1 cellular context compared by ENCODE assay signal in the genomic region with DNA sequence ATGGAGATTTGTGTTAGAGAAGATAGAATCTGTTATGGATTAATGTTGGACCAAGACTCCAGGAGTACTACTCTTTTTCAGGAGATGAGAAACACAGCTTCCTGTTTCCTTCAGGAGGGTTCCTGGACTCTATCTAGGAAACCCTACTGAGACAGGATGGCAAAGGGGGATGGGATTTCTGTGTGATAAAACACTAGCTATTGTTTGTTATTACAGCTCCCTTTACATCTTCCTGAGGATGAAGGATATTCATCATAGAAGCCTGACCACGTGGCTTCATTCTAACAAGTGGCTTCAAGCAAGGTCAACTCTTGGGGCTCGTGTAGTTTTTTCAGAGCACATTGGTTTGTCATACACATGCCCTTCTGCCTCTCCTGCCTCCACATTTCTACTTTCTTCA.
TF ChIP-seq lines count a peak whose summit lies in the region.

No MANE protein-coding gene starts in this region.

TF ChIP-seq in IMR-90, 13 proteins besides CTCF, POLR2A, EP300 and RAD21:
- no peak for TF ChIP-seq CEBPB (IDR thresholded peaks at IDR 0.05; ENCODE audit: low read depth, low read length)
- no peak for TF ChIP-seq SMC3 (IDR thresholded peaks at IDR 0.05; ENCODE audit: low read depth, low read length)
- no peak for TF ChIP-seq BHLHE40 (IDR thresholded peaks at IDR 0.05; ENCODE audit: low read depth, low read length)
- TF ChIP-seq NFE2L2 (IDR thresholded peaks at IDR 0.05; ENCODE audit: low read depth, low read length), result no peak
- no peak for TF ChIP-seq FOS (IDR thresholded peaks at IDR 0.05; ENCODE audit: low read depth, low read length)
- TF ChIP-seq RCOR1 (IDR thresholded peaks at IDR 0.05; ENCODE audit: insufficient replicate concordance, low read length), result no peak
- TF ChIP-seq RFX5 (IDR thresholded peaks at IDR 0.05; ENCODE audit: low read depth, low read length), result no peak
- TF ChIP-seq CHD1 (IDR thresholded peaks at IDR 0.05; ENCODE audit: low read depth, low read length), result no peak
- no peak for TF ChIP-seq MAZ (IDR thresholded peaks at IDR 0.05; ENCODE audit: borderline replicate concordance, low read depth, low read length)
- TF ChIP-seq, protein P1, sequence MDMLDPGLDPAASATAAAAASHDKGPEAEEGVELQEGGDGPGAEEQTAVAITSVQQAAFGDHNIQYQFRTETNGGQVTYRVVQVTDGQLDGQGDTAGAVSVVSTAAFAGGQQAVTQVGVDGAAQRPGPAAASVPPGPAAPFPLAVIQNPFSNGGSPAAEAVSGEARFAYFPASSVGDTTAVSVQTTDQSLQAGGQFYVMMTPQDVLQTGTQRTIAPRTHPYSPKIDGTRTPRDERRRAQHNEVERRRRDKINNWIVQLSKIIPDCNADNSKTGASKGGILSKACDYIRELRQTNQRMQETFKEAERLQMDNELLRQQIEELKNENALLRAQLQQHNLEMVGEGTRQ (IDR thresholded peaks at IDR 0.05; ENCODE audit: low read depth, low read length), result no peak
- no peak for TF ChIP-seq MAFK (IDR thresholded peaks at IDR 0.05; ENCODE audit: low read depth, low read length)
- TF ChIP-seq, protein P2, sequence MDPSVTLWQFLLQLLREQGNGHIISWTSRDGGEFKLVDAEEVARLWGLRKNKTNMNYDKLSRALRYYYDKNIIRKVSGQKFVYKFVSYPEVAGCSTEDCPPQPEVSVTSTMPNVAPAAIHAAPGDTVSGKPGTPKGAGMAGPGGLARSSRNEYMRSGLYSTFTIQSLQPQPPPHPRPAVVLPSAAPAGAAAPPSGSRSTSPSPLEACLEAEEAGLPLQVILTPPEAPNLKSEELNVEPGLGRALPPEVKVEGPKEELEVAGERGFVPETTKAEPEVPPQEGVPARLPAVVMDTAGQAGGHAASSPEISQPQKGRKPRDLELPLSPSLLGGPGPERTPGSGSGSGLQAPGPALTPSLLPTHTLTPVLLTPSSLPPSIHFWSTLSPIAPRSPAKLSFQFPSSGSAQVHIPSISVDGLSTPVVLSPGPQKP (IDR thresholded peaks at IDR 0.05; ENCODE audit: borderline replicate concordance, low read depth, low read length), result no peak
- TF ChIP-seq MXI1 (IDR thresholded peaks at IDR 0.05; ENCODE audit: borderline replicate concordance, low read depth, low read length), result no peak
